ENCODE assay signal across 8 cellular contexts in genomic region chr3:5006755-5007202, GRCh38. TPM values are rescaled to one million over a fixed set of nuclear protein-coding genes. Genes with fewer than 3 reads are reported as not detected.
DNase-seq lines count a peak whose midpoint lies in the region; ATAC-seq and TF ChIP-seq lines count a peak whose summit lies in the region.

No MANE protein-coding gene starts in this region.

- H3K27me3 Mint-ChIP-seq in Calu3 (ENCODE audit: unreplicated experiment) (no peaks in the 10 kb centered on the region), H9 (ENCODE audit: low read depth) (no peaks in the 10 kb centered on the region)

- BruUV-seq in Calu3 (replicated peaks; lab: Mats Ljungman, UMichigan) (no TSS peak), IMR-90 (replicated peaks; lab: Mats Ljungman, UMichigan) (no TSS peak)

- H3K4me3 Mint-ChIP-seq in Calu3 (ENCODE audit: low read depth, unreplicated experiment) = no peak overlapping the region
- no peak overlapping the region for H3K4me3 Mint-ChIP-seq in H9

- in situ Hi-C loops in IMR-90 (cut with MboI; ENCODE audit: low sequenced_read_pairs) = no loop called here

- H3K9me3 Mint-ChIP-seq in Calu3 (ENCODE audit: low read depth, unreplicated experiment) (no peaks in the 10 kb centered on the region), H9 (no peaks in the 10 kb centered on the region)

- H2AK5ac ChIP-seq in IMR-90 (ENCODE audit: low read depth, low read length) (no peak overlapping the region), H9 (ENCODE audit: insufficient read length, low read length) (no peak overlapping the region)

- DNase-seq in Calu3 (no peak), IMR-90 (no peak), HCEC 1CT (no peak), H9 (no peak), NCI-H2107 (lab: John Stamatoyannopoulos, UW) (no peak)
- DNase-seq in activated effector memory CD4-positive, alpha-beta T cell treated with Interleukin-2 at 50 U/mL for 16 hours = peak; percentile 43
- DNase-seq in stimulated activated CD4-positive, alpha-beta T cell treated with anti-CD3 and anti-CD28 coated beads, Interleukin-12 subunit alpha, Interleukin-12 subunit beta, amount 100 ng/mL, for 48 hours (ENCODE audit: low read depth in 2 of 3, low spot score in 1 of 3) = peak; percentile 68 to 84 (median 70)

- H2BK15ac ChIP-seq in IMR-90 (ENCODE audit: low read depth, low read length) = no peak overlapping the region
- H2BK15ac ChIP-seq in H9 (ENCODE audit: low read depth, low read length) = no peak overlapping the region

- H2BK5ac ChIP-seq in IMR-90 (ENCODE audit: low read depth, low read length, poor library complexity, severe bottlenecking) (no peak overlapping the region), H9 (ENCODE audit: insufficient read length, low read length) (no peak overlapping the region)

- H3K4ac ChIP-seq in IMR-90 (ENCODE audit: low read depth, low read length) (no peak overlapping the region), H9 (ENCODE audit: low read depth, low read length) (no peak overlapping the region)

- H3K9ac ChIP-seq in IMR-90 (ENCODE audit: low read depth, low read length) (no peak overlapping the region), H9 (ENCODE audit: extremely low read depth, insufficient read length, low read length) (no peak overlapping the region)

- H3K9me1 ChIP-seq in IMR-90 (ENCODE audit: insufficient read depth, low read length) = no peaks in the 10 kb centered on the region

- no peak overlapping the region for H3K18ac ChIP-seq in IMR-90 (ENCODE audit: low read depth, low read length)
- no peak overlapping the region for H3K18ac ChIP-seq in H9 (ENCODE audit: insufficient read length, low read depth, low read length)

- ATAC-seq in GM21381 (IDR thresholded peaks at IDR 0.05; ENCODE audit: unreplicated experiment) = peak; percentile 66
- no peak for ATAC-seq in IMR-90 (ENCODE audit: low read depth)

- H4K5ac ChIP-seq in IMR-90 (ENCODE audit: low read depth, low read length) (no peak overlapping the region), H9 (ENCODE audit: insufficient read length, low read depth, low read length) (no peak overlapping the region)

- H3K4me1 ChIP-seq in IMR-90 (ENCODE audit: control insufficient read depth, insufficient read depth, low read length) (no peaks in the 10 kb centered on the region; the same call in 1 of the 2 replicates), H9 (ENCODE audit: insufficient read depth, low read length) (no peaks in the 10 kb centered on the region)

- H2BK20ac ChIP-seq in IMR-90 (ENCODE audit: low read depth, low read length) (no peak overlapping the region), H9 (ENCODE audit: low read depth, low read length, poor library complexity, severe bottlenecking) (no peak overlapping the region)

- no peak for TF ChIP-seq POLR2A in IMR-90 (IDR thresholded peaks at IDR 0.05; ENCODE audit: low read depth, low read length)

- CTCF ChIA-PET in Calu3 (lab: Charles Lee) (no interaction called here), IMR-90 (lab: Yijun Ruan, JAX) (no interaction called here)

- H3K27ac ChIP-seq in IMR-90 (ENCODE audit: insufficient read depth, low read length) (no peak overlapping the region), H9 (ENCODE audit: insufficient read length, low read depth, low read length) (no peak overlapping the region)

- H3K27me3 ChIP-seq in IMR-90 (ENCODE audit: control insufficient read depth, insufficient read depth, low read length) (no peaks in the 10 kb centered on the region), H9 (ENCODE audit: insufficient read depth, low read length) (no peaks in the 10 kb centered on the region)

- H3K79me2 ChIP-seq in H9 (ENCODE audit: insufficient read depth, low read length) = no peaks in the 10 kb centered on the region

- H3K36me3 Mint-ChIP-seq in Calu3 (ENCODE audit: insufficient read depth, unreplicated experiment) (no peaks in the 10 kb centered on the region), H9 (ENCODE audit: insufficient read depth in 1 of 3, low read depth in 3 of 3) (no peaks in the 10 kb centered on the region)

- H4K91ac ChIP-seq in IMR-90 (ENCODE audit: insufficient read depth, low read depth, low read length) = no peak overlapping the region
- no peak overlapping the region for H4K91ac ChIP-seq in H9 (ENCODE audit: insufficient read length, low read depth, low read length)

- H3K4me3 ChIP-seq in IMR-90 (ENCODE audit: insufficient read depth, low read depth, low read length) = no peak overlapping the region

- intact Hi-C loops in Calu3 (cut with micrococcal nuclease; ENCODE audit: unreplicated experiment) = no loop called here
- intact Hi-C loops in IMR-90 (cut with micrococcal nuclease) = no loop called here

- H3K9me3 ChIP-seq in IMR-90 (ENCODE audit: control insufficient read depth, insufficient read depth, low read length) = no peaks in the 10 kb centered on the region
- no peaks in the 10 kb centered on the region for H3K9me3 ChIP-seq in H9 (ENCODE audit: control insufficient read depth, low read depth, low read length)

- H3K79me1 ChIP-seq in IMR-90 (ENCODE audit: low read depth in 1 of 2, low read length in 2 of 2) (no peaks in the 10 kb centered on the region), H9 (ENCODE audit: insufficient read depth, low read depth, low read length, poor library complexity, severe bottlenecking) (no peaks in the 10 kb centered on the region)

- H2BK120ac ChIP-seq in IMR-90 (ENCODE audit: low read depth, low read length) (no peak overlapping the region), H9 (ENCODE audit: low read depth, low read length, poor library complexity, severe bottlenecking) (no peak overlapping the region)

- POLR2A ChIA-PET in IMR-90 (lab: Charles Lee; ENCODE audit: unreplicated experiment) = no interaction called here

- no peak overlapping the region for H3K56ac ChIP-seq in IMR-90 (ENCODE audit: extremely low read depth, insufficient read depth, low read length)
- H3K56ac ChIP-seq in H9 (ENCODE audit: insufficient read length, low read depth, low read length) = no peak overlapping the region

- H2AFZ ChIP-seq in IMR-90 (replicated peaks; ENCODE audit: low read length, poor library complexity) (peak overlapping the region; percentile 53), H9 (ENCODE audit: low read length) (no peak overlapping the region)

- no peak overlapping the region for H3K23ac ChIP-seq in IMR-90 (ENCODE audit: low read depth, low read length)
- H3K23ac ChIP-seq in H9 (ENCODE audit: insufficient read length, low read depth, low read length) = no peak overlapping the region

- H3K14ac ChIP-seq in IMR-90 (replicated peaks; ENCODE audit: low read depth, low read length) = no peak overlapping the region
- no peak overlapping the region for H3K14ac ChIP-seq in H9 (ENCODE audit: insufficient read depth, low read length)

- H3K27ac Mint-ChIP-seq in Calu3 (ENCODE audit: unreplicated experiment) (peak overlapping the region; percentile 9), H9 (peak overlapping the region in 1 of 3 experiments; percentile 65; a peak in 1 of 7 replicates)

- dilution Hi-C loops in IMR-90 (cut with HindIII; ENCODE audit: low sequenced_read_pairs, unreplicated experiment) = no loop called here

- no peak overlapping the region for H3T11ph ChIP-seq in H9 (ENCODE audit: low read length)

- H3K4me2 ChIP-seq in IMR-90 (ENCODE audit: low read depth, low read length) = no peak overlapping the region
- no peak overlapping the region for H3K4me2 ChIP-seq in H9 (ENCODE audit: insufficient read depth, insufficient read length, low read length)

- H4K20me1 ChIP-seq in IMR-90 (ENCODE audit: insufficient read depth, low read length) (no peaks in the 10 kb centered on the region), H9 (ENCODE audit: control insufficient read depth, insufficient read depth, insufficient read length) (no peaks in the 10 kb centered on the region)

- no peak for TF ChIP-seq RAD21 in IMR-90 (IDR thresholded peaks at IDR 0.05; ENCODE audit: low read length)

- H3K4me1 Mint-ChIP-seq in Calu3 (ENCODE audit: low read depth, unreplicated experiment) (peaks cover 27% of the 10 kb centered on the region), H9 (peaks cover 2% of the 10 kb centered on the region in 2 experiments; a peak in 1 of 4 replicates)

- H4K8ac ChIP-seq in IMR-90 (ENCODE audit: low read depth in 2 of 2, low read length in 2 of 2) (no peak overlapping the region), H9 (replicated peaks; ENCODE audit: insufficient read length, low read depth, low read length) (no peak overlapping the region)

- TF ChIP-seq CTCF in Calu3 (IDR thresholded peaks at IDR 0.05; ENCODE audit: unreplicated experiment) (no peak), IMR-90 (conservative IDR thresholded peaks at IDR 0.05; ENCODE audit: low read depth, low read length) (no peak), H9 (conservative IDR thresholded peaks at IDR 0.05) (no peak)

- no peaks in the 10 kb centered on the region for H3K23me2 ChIP-seq in H9 (ENCODE audit: insufficient read length, low read depth, low read length, poor library complexity, severe bottlenecking)

- WGBS in IMR-90 (ENCODE audit: extremely low coverage in 2 of 2, insufficient read length in 1 of 2), 2 experiments = 80% methylated on average over 4 of the region's 9 CpGs; no CpG with 5 or more reads in 1 of the 2 experiments
- WGBS in H9 (ENCODE audit: extremely low coverage, insufficient read length, low lambda C conversion rate) = no CpG with 5 or more reads among the region's 9 CpGs

- H2BK12ac ChIP-seq in H9 (ENCODE audit: insufficient read length, low read depth, low read length) = no peak overlapping the region

- no peaks in the 10 kb centered on the region for H3K36me3 ChIP-seq in IMR-90 (ENCODE audit: control insufficient read depth, insufficient read depth, low read length)

- no peak overlapping the region for H2AK9ac ChIP-seq in IMR-90 (replicated peaks; ENCODE audit: low read depth, low read length, poor library complexity)

TF ChIP-seq in IMR-90, 13 proteins besides CTCF, POLR2A, EP300 and RAD21 (continues in another document):
- TF ChIP-seq MAZ (IDR thresholded peaks at IDR 0.05; ENCODE audit: borderline replicate concordance, low read depth, low read length) (no peak), RCOR1 (IDR thresholded peaks at IDR 0.05; ENCODE audit: insufficient replicate concordance, low read length) (no peak), RFX5 (IDR thresholded peaks at IDR 0.05; ENCODE audit: low read depth, low read length) (no peak), NFE2L2 (IDR thresholded peaks at IDR 0.05; ENCODE audit: low read depth, low read length) (no peak), MXI1 (IDR thresholded peaks at IDR 0.05; ENCODE audit: borderline replicate concordance, low read depth, low read length) (no peak)

RNA-seq across cellular contexts. Expression of gene BHLHE40, which starts 27.5 kb away (rescaled TPM):
- total RNA-seq in Calu3 (2022) = 62.2 and 71.9 TPM in 2 replicates
- total RNA-seq in IMR-90 (2012; rRNA removed) = 22.8 and 24.2 TPM in 2 replicates
- 31.1 and 31.8 TPM in 2 replicates for polyA plus RNA-seq in IMR-90 (2012; rRNA removed)
- polyA plus RNA-seq in IMR-90 (2012; cell fraction: cytosol; rRNA removed) = 26.0 and 43.6 TPM in 2 replicates
- polyA plus RNA-seq in IMR-90 (2012; cell fraction: nucleus; rRNA removed; ENCODE audit: low replicate concordance) = 147 and 366 TPM in 2 replicates
- total RNA-seq in H9 (2021) = 3.9 and 4.1 TPM in 2 replicates

Comparison
In these comparisons a context has a peak if more than half of its experiments do, and no peak if none do; other contexts are left out.
1. DNase-seq: peak in activated effector memory CD4-positive, alpha-beta T cell treated with Interleukin-2 at 50 U/mL for 16 hours (single experiment) and stimulated activated CD4-positive, alpha-beta T cell treated with anti-CD3 and anti-CD28 coated beads, Interleukin-12 subunit alpha, Interleukin-12 subunit beta, amount 100 ng/mL, for 48 hours (3 of 3); none in Calu3 (single experiment), IMR-90 (single experiment), HCEC 1CT (single experiment), H9 (single experiment) and NCI-H2107 (single experiment).